ENCODE assay signal across 14 cellular contexts in the genomic region with DNA sequence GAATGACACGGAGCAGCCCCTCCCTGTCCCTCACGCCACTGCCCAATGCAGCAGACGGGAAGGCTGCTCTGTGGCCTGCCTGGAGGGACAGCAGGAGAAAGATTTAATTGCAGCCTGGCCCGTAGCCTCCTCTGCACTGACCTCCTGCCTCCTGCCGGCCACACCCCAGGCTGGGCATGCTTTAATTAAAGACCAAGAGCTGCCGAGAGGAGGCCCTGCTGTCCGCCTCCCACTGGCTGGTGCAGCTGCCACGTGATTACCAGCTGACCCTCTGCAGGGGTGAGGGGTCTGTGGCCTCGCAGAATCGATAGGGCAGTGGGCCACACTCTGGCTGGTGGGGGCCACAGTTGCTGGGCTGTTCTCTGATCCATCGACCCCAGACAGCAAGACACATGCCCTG.
DNase-seq lines count a peak whose midpoint lies in the region; ATAC-seq, FAIRE-seq and TF ChIP-seq lines count a peak whose summit lies in the region.
"Had no signal": no experiment of that assay in that cellular context is flagged by ENCODE, and none has a peak within 500 bp of the region (broad histone marks: within the 10 kb centered on the region; RNA-seq: fewer than 3 reads in every experiment).

No MANE protein-coding gene starts in this region.

- ATAC-seq in K562 = peak; percentile 57
- ATAC-seq in mucosa of descending colon = peak; percentile 54
- ATAC-seq in GM19455 (IDR thresholded peaks at IDR 0.05; ENCODE audit: unreplicated experiment) = no peak
- ATAC-seq: HCT116 had no signal

- H4K20me1 ChIP-seq in K562 (replicated peaks; ENCODE audit: control insufficient read depth, insufficient read depth, low read length) = no peaks in the 10 kb centered on the region
- no peaks in the 10 kb centered on the region for H4K20me1 ChIP-seq in osteoblast (ENCODE audit: insufficient read depth, low read length)

- H3K9me3 ChIP-seq in K562 (replicated peaks; ENCODE audit: control insufficient read depth, insufficient read depth, low read depth, low read length) (no peaks in the 10 kb centered on the region), mucosa of descending colon (no peaks in the 10 kb centered on the region), transverse colon (no peaks in the 10 kb centered on the region), osteoblast (ENCODE audit: low read depth, low read length) (no peaks in the 10 kb centered on the region)
- H3K9me3 ChIP-seq: Peyer's patch had no signal

- TF ChIP-seq RAD21 in Ishikawa (IDR thresholded peaks at IDR 0.05; ENCODE audit: low read depth) = no peak
- no peak for TF ChIP-seq RAD21 in K562 (CRISPR knock-in tag; conservative IDR thresholded peaks at IDR 0.05 in 1 of 2, IDR thresholded peaks at IDR 0.05 in 1 of 2)

- H2AFZ ChIP-seq in K562 (ENCODE audit: low read depth, low read length) = no peak overlapping the region
- H2AFZ ChIP-seq in osteoblast (ENCODE audit: low read length) = no peak overlapping the region

- H3K4me3 ChIP-seq in K562 = no peak overlapping the region
- H3K4me3 ChIP-seq in mucosa of descending colon = no peak overlapping the region
- H3K4me3 ChIP-seq in transverse colon = no peak overlapping the region
- no peak overlapping the region for H3K4me3 ChIP-seq in osteoblast (ENCODE audit: insufficient read depth, low read length)
- H3K4me3 ChIP-seq: BLaER1 treated with 17β-estradiol and CSF1 and Interleukin-3, amounts not matched to agents 10 nM and 100 nM; Peyer's patch had no signal

- no peak for TF ChIP-seq POLR2A in K562 (conservative IDR thresholded peaks at IDR 0.05)
- TF ChIP-seq POLR2A in transverse colon (IDR thresholded peaks at IDR 0.05) = no peak

- H3K4me2 ChIP-seq in K562 (ENCODE audit: insufficient read depth, low read length) (no peak overlapping the region), osteoblast (ENCODE audit: insufficient read depth, low read length) (no peak overlapping the region)
- H3K4me2 ChIP-seq: BLaER1 treated with 17β-estradiol and CSF1 and Interleukin-3, amounts not matched to agents 10 nM and 100 nM had no signal

- BruUV-seq in K562 (replicated peaks; lab: Mats Ljungman, UMichigan) = no TSS peak

- H3K9me1 ChIP-seq in K562 (ENCODE audit: control insufficient read depth, insufficient read depth, low read length) = no peaks in the 10 kb centered on the region

- in situ Hi-C loops in K562 (cut with MboI) = no loop called here
- in situ Hi-C loops in transverse colon (cut with MboI; ENCODE audit: low pct_ligation_motif_present in 1 of 4, low pct_unique_long_range_greater_than_20kb in 1 of 4, low sequenced_read_pairs in 3 of 4) = no loop called here

- 4% methylated on average over 10 of the region's 11 CpGs for WGBS in K562 (ENCODE audit: insufficient coverage, low coverage, missing lambda C conversion rate)
- 55% methylated on average over 11 of the region's 11 CpGs; no CpG with 5 or more reads in 1 of the 2 donors for WGBS in transverse colon (ENCODE audit: low coverage in 1 of 2), 2 donors

- CTCF ChIA-PET in K562 (lab: Yijun Ruan, JAX; ENCODE audit: low intra/inter-chr PET ratio) = interaction anchor here (0.6 kb wide), 1 partner anchor 110 kb away, joined by 3 read pairs; no protein-coding TSS in a partner anchor

- POLR2A ChIA-PET in K562 (lab: Yijun Ruan, JAX) = interaction anchor here (0.6 kb wide), 1 partner anchor 15 kb away, joined by 3 read pairs; no protein-coding TSS in a partner anchor

- H3K36me3 ChIP-seq in K562 (ENCODE audit: control insufficient read depth, insufficient read depth, low read length) = no peaks in the 10 kb centered on the region
- H3K36me3 ChIP-seq in mucosa of descending colon (ENCODE audit: low read depth) = no peaks in the 10 kb centered on the region
- H3K36me3 ChIP-seq in transverse colon = no peaks in the 10 kb centered on the region
- no peaks in the 10 kb centered on the region for H3K36me3 ChIP-seq in osteoblast (ENCODE audit: insufficient read depth, low read length)
- H3K36me3 ChIP-seq: BLaER1 treated with 17β-estradiol and CSF1 and Interleukin-3, amounts not matched to agents 10 nM and 100 nM; Peyer's patch had no signal

- H3K4me1 ChIP-seq in K562 (replicated peaks in 1 of 2; ENCODE audit: control insufficient read depth in 2 of 2, insufficient read depth in 2 of 2, low read length in 2 of 2) (no peaks in the 10 kb centered on the region; a peak in 1 of 5 replicates), mucosa of descending colon (ENCODE audit: low read depth) (no peaks in the 10 kb centered on the region), transverse colon (no peaks in the 10 kb centered on the region), osteoblast (ENCODE audit: insufficient read depth, low read length) (no peaks in the 10 kb centered on the region)
- H3K4me1 ChIP-seq: Peyer's patch had no signal

- TF ChIP-seq CTCF in K562 (IDR thresholded peaks at IDR 0.05 in 2 of 3, conservative IDR thresholded peaks at IDR 0.05 in 1 of 3; ENCODE audit: insufficient read depth in 2 of 3, low read depth in 1 of 3, low read length in 3 of 3) = peak in 2 of 3 experiments; percentile 17 to 24; a peak in 3 of 6 replicates
- no peak for TF ChIP-seq CTCF in mucosa of descending colon (IDR thresholded peaks at IDR 0.05)
- peak in 2 of 5 experiments; percentile 13 to 30 for TF ChIP-seq CTCF in transverse colon (IDR thresholded peaks at IDR 0.05)
- TF ChIP-seq CTCF in osteoblast (IDR thresholded peaks at IDR 0.05; ENCODE audit: extremely low read depth, low read depth, low read length) = no peak

- H3K27ac ChIP-seq in K562 (ENCODE audit: extremely low read depth, low read depth, low read length) (no peak overlapping the region), transverse colon (no peak overlapping the region), osteoblast (ENCODE audit: low read depth, low read length) (no peak overlapping the region)
- H3K27ac ChIP-seq: BLaER1 treated with 17β-estradiol and CSF1 and Interleukin-3, amounts not matched to agents 10 nM and 100 nM; Peyer's patch had no signal

- TF ChIP-seq EP300 in Ishikawa (IDR thresholded peaks at IDR 0.05; ENCODE audit: borderline replicate concordance) (no peak), K562 (IDR thresholded peaks at IDR 0.05; ENCODE audit: low read length) (no peak), transverse colon (IDR thresholded peaks at IDR 0.05; ENCODE audit: low read depth) (no peak)

- H3K27me3 ChIP-seq in K562 (ENCODE audit: control insufficient read depth in 2 of 2, insufficient read depth in 2 of 2, low read length in 2 of 2) (peaks cover 3 to 70% of the 10 kb centered on the region in 2 experiments), transverse colon (no peaks in the 10 kb centered on the region), osteoblast (ENCODE audit: insufficient read depth, low read length) (peaks cover 3% of the 10 kb centered on the region)
- H3K27me3 ChIP-seq: Peyer's patch had no signal

- no peaks in the 10 kb centered on the region for H3K79me2 ChIP-seq in K562 (ENCODE audit: control insufficient read depth, insufficient read depth, low read length)
- no peaks in the 10 kb centered on the region for H3K79me2 ChIP-seq in osteoblast (ENCODE audit: insufficient read depth, low read length)

- intact Hi-C loops in K562 (cut with micrococcal nuclease) (no loop called here), mucosa of descending colon (cut with DNase I, micrococcal nuclease) (no loop called here), transverse colon (cut with DNase I; ENCODE audit: low total_unique reads) (no loop called here)

- DNase-seq in K562 (ENCODE audit: extremely low read depth in 1 of 4, low spot score in 3 of 4) = no peak
- peak in 1 of 3 donors; percentile 15 for DNase-seq in mucosa of descending colon
- peak; percentile 13 for DNase-seq in transverse colon
- DNase-seq in RPMI8226 = no peak
- no peak for DNase-seq in osteoblast (ENCODE audit: insufficient read length, low spot score, missing footprints)
- DNase-seq: KBM-7, NCI-H1694 treated with DMSO at 0.1 percent for 48 hours, NCI-H748 treated with DMSO at 0.1 percent for 48 hours, SHP77 had no signal

- FAIRE-seq in K562 (lab: Jason Lieb, UNC) = no peak

- no peak overlapping the region; a peak in 1 of 4 replicates for H3K9ac ChIP-seq in K562 (ENCODE audit: insufficient read depth in 1 of 2, low read depth in 2 of 2, low read length in 2 of 2)
- H3K9ac ChIP-seq: BLaER1 treated with 17β-estradiol and CSF1 and Interleukin-3, amounts not matched to agents 10 nM and 100 nM had no signal

TF ChIP-seq in Ishikawa, 13 proteins besides CTCF, POLR2A, EP300 and RAD21:
- no peak for TF ChIP-seq TEAD4 (IDR thresholded peaks at IDR 0.05)
- TF ChIP-seq EGR1 (IDR thresholded peaks at IDR 0.05) = no peak
- no peak for TF ChIP-seq TAF1 (IDR thresholded peaks at IDR 0.05; ENCODE audit: low read depth)
- TF ChIP-seq, protein P1, sequence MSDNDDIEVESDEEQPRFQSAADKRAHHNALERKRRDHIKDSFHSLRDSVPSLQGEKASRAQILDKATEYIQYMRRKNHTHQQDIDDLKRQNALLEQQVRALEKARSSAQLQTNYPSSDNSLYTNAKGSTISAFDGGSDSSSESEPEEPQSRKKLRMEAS (IDR thresholded peaks at IDR 0.05) = no peak
- TF ChIP-seq USF1 (IDR thresholded peaks at IDR 0.05) = peak; percentile 16; the same call in 1 of the 2 replicates
- TF ChIP-seq CEBPB (IDR thresholded peaks at IDR 0.05) = no peak

TF ChIP-seq in K562, 482 proteins besides CTCF, POLR2A, EP300 and RAD21 (continues in another document):
- TF ChIP-seq TOE1 (IDR thresholded peaks at IDR 0.05; ENCODE audit: borderline replicate concordance) (no peak), TOE1 (CRISPR knock-in tag; IDR thresholded peaks at IDR 0.05; ENCODE audit: borderline replicate concordance, low read depth) (no peak), SMAD4 (CRISPR knock-in tag; conservative IDR thresholded peaks at IDR 0.05) (no peak), ZSCAN32 (CRISPR knock-in tag; IDR thresholded peaks at IDR 0.05) (no peak), GABPA (tag; conservative IDR thresholded peaks at IDR 0.05; ENCODE audit: low read depth) (no peak), DACH1 (IDR thresholded peaks at IDR 0.05; ENCODE audit: partially characterized antibody) (no peak), SRSF1 (IDR thresholded peaks at IDR 0.05; ENCODE audit: low read depth, low read length) (no peak), POLR2AphosphoS5 (IDR thresholded peaks at IDR 0.05; ENCODE audit: control insufficient read depth, insufficient read depth, low read depth, low read length) (no peak), CREB5 (CRISPR knock-in tag; IDR thresholded peaks at IDR 0.05) (no peak), TGIF2 (CRISPR knock-in tag; IDR thresholded peaks at IDR 0.05) (no peak), ZBED1 (IDR thresholded peaks at IDR 0.05) (no peak)

Comparison
In these comparisons a context has a peak if more than half of its experiments do, and no peak if none do; other contexts are left out.
1. CTCF ChIP-seq: peak in K562 (2 of 3); none in mucosa of descending colon (single experiment) and osteoblast (single experiment).